ENCODE assay signal across 26 cellular contexts in genomic region chr2:232795920-232796319, GRCh38. TPM values are rescaled to one million over a fixed set of nuclear protein-coding genes. Genes with fewer than 3 reads are reported as not detected.
DNase-seq lines count a peak whose midpoint lies in the region; ATAC-seq and TF ChIP-seq lines count a peak whose summit lies in the region.
"Had no signal": no experiment of that assay in that cellular context is flagged by ENCODE, and none has a peak within 500 bp of the region (broad histone marks: within the 10 kb centered on the region; RNA-seq: fewer than 3 reads in every experiment).

No MANE protein-coding gene starts in this region.

- no peak overlapping the region for H3K4me3 Mint-ChIP-seq in activated naive CD8-positive, alpha-beta T cell
- no peak overlapping the region for H3K4me3 Mint-ChIP-seq in activated naive CD8-positive, alpha-beta T cell treated with anti-CD3 and anti-CD28 coated beads, Interleukin-2, amount 50 U/mL, for 24 hours
- H3K4me3 Mint-ChIP-seq: activated naive CD4-positive, alpha-beta T cell treated with anti-CD3 and anti-CD28 coated beads for 36 hours; activated T-cell treated with anti-CD3 and anti-CD28 coated beads, Interleukin-2, amount 50 U/mL, for 24 hours; CD4-positive, alpha-beta T cell had no signal

- H3K36me3 Mint-ChIP-seq in activated naive CD8-positive, alpha-beta T cell: peaks cover 34% of the 10 kb centered on the region
- peaks cover 47% of the 10 kb centered on the region for H3K36me3 Mint-ChIP-seq in activated naive CD8-positive, alpha-beta T cell treated with anti-CD3 and anti-CD28 coated beads, Interleukin-2, amount 50 U/mL, for 24 hours (ENCODE audit: low read depth)

- no peaks in the 10 kb centered on the region for H3K27me3 Mint-ChIP-seq in activated naive CD8-positive, alpha-beta T cell
- no peaks in the 10 kb centered on the region for H3K27me3 Mint-ChIP-seq in activated naive CD8-positive, alpha-beta T cell treated with anti-CD3 and anti-CD28 coated beads, Interleukin-2, amount 50 U/mL, for 24 hours
- H3K27me3 Mint-ChIP-seq: activated T-cell treated with anti-CD3 and anti-CD28 coated beads, Interleukin-2, amount 50 U/mL, for 24 hours; CD4-positive, alpha-beta T cell had no signal

- no peak for DNase-seq in activated naive CD8-positive, alpha-beta T cell treated with anti-CD3 and anti-CD28 coated beads, Interleukin-2, amount 50 U/mL, for 24 hours
- peak; percentile 84 for DNase-seq in NCI-H460 (ENCODE audit: extremely low read depth, low read depth)
- peak; percentile 89 for DNase-seq in fibroblast of gingiva (ENCODE audit: low read depth)
- peak; percentile 18 for DNase-seq in stromal cell of bone marrow (ENCODE audit: low read depth)
- no peak for DNase-seq in NCI-H187 (lab: John Stamatoyannopoulos, UW)
- no peak for DNase-seq in GM13977 (ENCODE audit: low spot score)
- DNase-seq: activated naive CD4-positive, alpha-beta T cell treated with anti-CD3 and anti-CD28 coated beads for 36 hours; activated T-cell treated with anti-CD3 and anti-CD28 coated beads, Interleukin-2, amount 50 U/mL, for 24 hours; CD4-positive, alpha-beta T cell; dorsolateral prefrontal cortex; foreskin melanocyte; mesendoderm; MM.1S; NCI-H1436; NCI-H510A treated with DMSO at 0.1 percent for 48 hours; NK-92 treated with Interleukin-12 subunit alpha and Interleukin-12 subunit beta, amount 100 ng/mL, for 24 hours; Peyer's patch; stimulated activated CD4-positive, alpha-beta T cell treated with anti-CD3 and anti-CD28 coated beads, Interleukin-1b, Interleukin-23, amount 100 ng/mL, for 48 hours; uterus had no signal

- no peak for ATAC-seq in activated naive CD8-positive, alpha-beta T cell treated with anti-CD3 and anti-CD28 coated beads, Interleukin-2, amount 50 U/mL, for 24 hours
- ATAC-seq in HG03280 (IDR thresholded peaks at IDR 0.05; ENCODE audit: unreplicated experiment): no peak

- no peak for TF ChIP-seq CTCF in GM13977 (IDR thresholded peaks at IDR 0.05; ENCODE audit: extremely low read depth, insufficient read depth, missing control alignments)

- peak overlapping the region; percentile 16 for H3K27ac Mint-ChIP-seq in activated naive CD8-positive, alpha-beta T cell
- H3K27ac Mint-ChIP-seq in activated naive CD8-positive, alpha-beta T cell treated with anti-CD3 and anti-CD28 coated beads, Interleukin-2, amount 50 U/mL, for 24 hours: no peak overlapping the region
- H3K27ac Mint-ChIP-seq: activated naive CD4-positive, alpha-beta T cell treated with anti-CD3 and anti-CD28 coated beads for 36 hours; activated T-cell treated with anti-CD3 and anti-CD28 coated beads, Interleukin-2, amount 50 U/mL, for 24 hours; CD4-positive, alpha-beta T cell had no signal

- H3K4me1 Mint-ChIP-seq in activated naive CD8-positive, alpha-beta T cell (ENCODE audit: low read depth): no peaks in the 10 kb centered on the region
- H3K4me1 Mint-ChIP-seq in activated naive CD8-positive, alpha-beta T cell treated with anti-CD3 and anti-CD28 coated beads, Interleukin-2, amount 50 U/mL, for 24 hours: no peaks in the 10 kb centered on the region

- in situ Hi-C loops in GM13977 (cut with MboI; ENCODE audit: low pct_unique_long_range_greater_than_20kb, low sequenced_read_pairs, unreplicated experiment): no loop called here

- H3K9me3 Mint-ChIP-seq in activated naive CD8-positive, alpha-beta T cell (ENCODE audit: low read depth): no peaks in the 10 kb centered on the region
- no peaks in the 10 kb centered on the region for H3K9me3 Mint-ChIP-seq in activated naive CD8-positive, alpha-beta T cell treated with anti-CD3 and anti-CD28 coated beads, Interleukin-2, amount 50 U/mL, for 24 hours
- H3K9me3 Mint-ChIP-seq: activated naive CD4-positive, alpha-beta T cell treated with anti-CD3 and anti-CD28 coated beads for 36 hours; CD4-positive, alpha-beta T cell had no signal

RNA-seq across cellular contexts. Expression of gene KCNJ13, which starts 19.6 kb away (rescaled TPM):
- total RNA-seq in NCI-H460 (2014; rRNA removed; shearing (Covaris generic)): 0.30 TPM in 1 of 2 replicates, not detected in the other
- polyA plus RNA-seq in NCI-H460 (2014; cell fraction: nucleus; rRNA removed): not detected in 2 replicates
- total RNA-seq: activated CD8-positive, alpha-beta memory T cell treated with anti-CD3 and anti-CD28 coated beads for 36 hours; activated naive CD4-positive, alpha-beta T cell treated with anti-CD3 and anti-CD28 coated beads for 36 hours; cardiac septum; CD4-positive, alpha-beta T cell; myocyte; pulmonary artery endothelial cell; SJSA1; uterus had no signal

Comparison
In these comparisons a context has a peak if more than half of its experiments do, and no peak if none do; other contexts are left out.
1. DNase-seq: peak in NCI-H460 (single experiment), fibroblast of gingiva (single experiment) and stromal cell of bone marrow (single experiment); none in activated naive CD8-positive, alpha-beta T cell treated with anti-CD3 and anti-CD28 coated beads, Interleukin-2, amount 50 U/mL, for 24 hours (single experiment), NCI-H187 (0 of 2) and GM13977 (single experiment).